Comparison of ENCODE assay signal across 1 cellular context in the genomic region with DNA sequence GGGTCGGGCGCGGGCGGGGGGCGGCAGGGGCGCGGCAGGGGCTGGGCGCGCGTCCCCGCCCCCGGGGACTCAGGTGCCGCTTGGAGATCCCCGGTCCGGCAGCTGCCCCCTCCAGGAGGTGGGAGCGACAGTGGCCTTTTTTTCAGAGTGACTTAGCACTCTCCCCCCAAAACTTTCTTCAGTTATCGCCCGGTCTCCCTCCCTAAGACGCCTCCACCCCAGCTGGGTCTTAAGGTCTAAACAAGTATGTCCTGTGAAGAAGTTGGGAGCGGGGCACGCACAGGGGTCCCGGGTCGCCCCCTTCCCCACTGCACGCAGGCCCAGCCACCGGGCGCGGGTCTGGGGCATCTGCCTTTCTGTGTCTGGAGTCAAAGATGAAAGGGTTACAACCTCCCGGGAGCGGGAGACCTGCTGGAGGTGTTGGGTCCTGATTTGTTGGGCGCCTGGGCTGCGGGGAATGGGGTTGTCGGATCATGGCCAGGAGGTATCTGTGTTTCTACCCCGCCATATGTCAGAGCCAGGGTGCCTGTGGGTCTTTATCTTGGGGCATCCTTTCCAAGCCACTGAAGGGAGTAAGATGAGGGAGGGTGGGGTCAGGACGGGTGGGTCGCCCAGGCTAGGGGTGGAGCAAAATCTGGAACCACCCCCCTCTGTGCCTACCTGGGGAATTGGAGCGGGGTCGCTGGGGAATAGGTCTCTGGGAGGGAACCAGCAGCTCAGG.
TF ChIP-seq lines count a peak whose summit lies in the region.

No MANE protein-coding gene starts in this region.

TF ChIP-seq in GM12878, 131 proteins besides CTCF, POLR2A, EP300 and RAD21:
- TF ChIP-seq CHD1 (IDR thresholded peaks at IDR 0.05; ENCODE audit: low read depth, low read length) (0 out of 2 replicates have a peak, but pooled peaks have one; percentile 25), SMAD1 (IDR thresholded peaks at IDR 0.05; ENCODE audit: low read depth, partially characterized antibody) (no peak), GATAD2B (conservative IDR thresholded peaks at IDR 0.05; ENCODE audit: low read depth) (no peak), ZNF384 (IDR thresholded peaks at IDR 0.05; ENCODE audit: borderline replicate concordance, low read depth, low read length) (0 out of 2 replicates have a peak, but pooled peaks have one; percentile 13), BACH1 (IDR thresholded peaks at IDR 0.05; ENCODE audit: borderline replicate concordance) (0 out of 2 replicates have a peak, but pooled peaks have one; percentile 33), MXI1 (IDR thresholded peaks at IDR 0.05; ENCODE audit: low read depth, low read length) (peak; percentile 40; the same call in 1 of the 2 replicates), NR2F1 (conservative IDR thresholded peaks at IDR 0.05) (no peak), SMAD5 (IDR thresholded peaks at IDR 0.05; ENCODE audit: low read depth) (0 out of 2 replicates have a peak, but pooled peaks have one; percentile 21), CBFB (IDR thresholded peaks at IDR 0.05; ENCODE audit: low read depth) (0 out of 2 replicates have a peak, but pooled peaks have one; percentile 27), MEF2B (IDR thresholded peaks at IDR 0.05; ENCODE audit: partially characterized antibody, poor library complexity, severe bottlenecking) (peak; percentile 20), TARDBP (IDR thresholded peaks at IDR 0.05; ENCODE audit: borderline replicate concordance) (no peak), BRCA1 (IDR thresholded peaks at IDR 0.05; ENCODE audit: low read depth, low read length) (no peak), ATF7 (IDR thresholded peaks at IDR 0.05; ENCODE audit: low read depth) (no peak), MTA2 (IDR thresholded peaks at IDR 0.05; ENCODE audit: low read depth) (no peak), POLR2AphosphoS5 (IDR thresholded peaks at IDR 0.05; ENCODE audit: low read length) (peak; percentile 33; the same call in 1 of the 2 replicates), HDAC2 (IDR thresholded peaks at IDR 0.05) (no peak)
- TF ChIP-seq, protein P1, sequence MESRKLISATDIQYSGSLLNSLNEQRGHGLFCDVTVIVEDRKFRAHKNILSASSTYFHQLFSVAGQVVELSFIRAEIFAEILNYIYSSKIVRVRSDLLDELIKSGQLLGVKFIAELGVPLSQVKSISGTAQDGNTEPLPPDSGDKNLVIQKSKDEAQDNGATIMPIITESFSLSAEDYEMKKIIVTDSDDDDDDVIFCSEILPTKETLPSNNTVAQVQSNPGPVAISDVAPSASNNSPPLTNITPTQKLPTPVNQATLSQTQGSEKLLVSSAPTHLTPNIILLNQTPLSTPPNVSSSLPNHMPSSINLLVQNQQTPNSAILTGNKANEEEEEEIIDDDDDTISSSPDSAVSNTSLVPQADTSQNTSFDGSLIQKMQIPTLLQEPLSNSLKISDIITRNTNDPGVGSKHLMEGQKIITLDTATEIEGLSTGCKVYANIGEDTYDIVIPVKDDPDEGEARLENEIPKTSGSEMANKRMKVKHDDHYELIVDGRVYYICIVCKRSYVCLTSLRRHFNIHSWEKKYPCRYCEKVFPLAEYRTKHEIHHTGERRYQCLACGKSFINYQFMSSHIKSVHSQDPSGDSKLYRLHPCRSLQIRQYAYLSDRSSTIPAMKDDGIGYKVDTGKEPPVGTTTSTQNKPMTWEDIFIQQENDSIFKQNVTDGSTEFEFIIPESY (IDR thresholded peaks at IDR 0.05) = no peak
